Comparison of ENCODE assay signal across 34 cellular contexts in the genomic region with DNA sequence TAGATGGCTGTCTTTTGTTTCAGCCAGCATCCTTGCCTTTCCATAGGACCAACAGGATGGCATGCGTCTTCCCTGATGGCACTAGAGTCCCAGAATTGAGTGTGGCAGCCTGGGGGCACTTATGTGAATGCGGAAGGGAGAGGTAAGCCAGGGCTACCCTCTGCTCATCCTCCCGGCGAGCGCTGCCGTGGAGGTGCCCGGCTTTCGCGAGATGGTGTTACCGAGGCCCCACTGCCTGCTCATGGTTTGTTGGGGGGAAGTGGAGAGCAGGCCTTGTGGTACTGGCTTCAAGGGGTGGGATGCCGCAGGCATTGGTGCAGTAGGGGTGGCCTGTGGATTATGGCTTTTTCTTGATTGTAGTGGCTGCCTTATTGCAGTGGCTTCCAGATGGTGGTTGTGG.
"Had no signal": no experiment of that assay in that cellular context is flagged by ENCODE, and none has a peak within 500 bp of the region (broad histone marks: within the 10 kb centered on the region; RNA-seq: fewer than 3 reads in every experiment).

No MANE protein-coding gene starts in this region.

- H3K9me3 ChIP-seq: MG63 had no signal

- H3K9ac ChIP-seq: KMS-11 had no signal

- H3K4me3 ChIP-seq: MG63 had no signal

- H3K27ac ChIP-seq: KMS-11 had no signal

- H3K4me2 ChIP-seq: KMS-11 had no signal

- H3K36me3 ChIP-seq: MG63 had no signal

- DNase-seq: Karpas-422, Kasumi-1, KG1, MG63, MM.1S, MV-4-11, NCI-H1048, NCI-H1092, NCI-H1092 treated with DMSO at 0.1 percent for 48 hours, NCI-H1105, NCI-H1105 treated with DMSO at 0.1 percent for 48 hours, NCI-H1417, NCI-H1417 treated with DMSO at 0.1 percent for 48 hours, NCI-H1436, NCI-H1436 treated with DMSO at 0.1 percent for 48 hours, NCI-H146, NCI-H1694, NCI-H1694 treated with DMSO at 0.1 percent for 48 hours, NCI-H187, NCI-H187 treated with DMSO at 0.1 percent for 48 hours, NCI-H1930, NCI-H2029, NCI-H2029 treated with DMSO at 0.1 percent for 48 hours, NCI-H2081, NCI-H2081 treated with DMSO at 0.1 percent for 48 hours, NCI-H2107, NCI-H2171 treated with DMSO at 0.1 percent for 48 hours, NCI-H2227 treated with DMSO at 0.1 percent for 48 hours, NCI-H226, NCI-H446, NCI-H446 treated with DMSO at 0.1 percent for 48 hours, NCI-H510A, NCI-H510A treated with DMSO at 0.1 percent for 48 hours had no signal

- H3K27me3 ChIP-seq: MG63 had no signal
